In genomic region chr15:41513282-41514227, GRCh38 we compare ENCODE assay signal across 7 cellular contexts. TPM values are rescaled to one million over a fixed set of nuclear protein-coding genes. Genes with fewer than 3 reads are reported as not detected.
DNase-seq lines count a peak whose midpoint lies in the region; ATAC-seq and TF ChIP-seq lines count a peak whose summit lies in the region.

TSS of gene LTK (minus strand) at chr15:41513827. CDS start at chr15:41513709, 118 bp downstream.

- in situ Hi-C loops in HAP-1 (cut with MboI; ENCODE audit: low sequenced_read_pairs), result no loop called here

- H3K27ac ChIP-seq in foreskin keratinocyte, result no peak within 1 kb of the TSS

- H3K36me3 ChIP-seq in HAP-1 (replicated peaks), result peaks cover 3% of the 10 kb centered on the region; the same call in 1 of the 2 replicates

- H3K27me3 ChIP-seq in HAP-1 (ENCODE audit: low read depth) (no peaks in the 10 kb centered on the region), foreskin keratinocyte (peaks cover 58% of the 10 kb centered on the region)

- H3K4me3 ChIP-seq in HAP-1, result peak within 1 kb of the TSS; percentile 34

- no peak for TF ChIP-seq CTCF in foreskin keratinocyte (conservative IDR thresholded peaks at IDR 0.05)

- no peaks in the 10 kb centered on the region for H3K9me3 ChIP-seq in HAP-1

- DNase-seq in HAP-1 (ENCODE audit: low spot score in 2 of 2) (peak; percentile 91 to 95), UCSD-AML1 (lab: John Stamatoyannopoulos, UW; ENCODE audit: unreplicated experiment) (peak; percentile 77), foreskin keratinocyte (no peak), retina (peak; percentile 58), SKM-1 (lab: John Stamatoyannopoulos, UW; ENCODE audit: unreplicated experiment) (no peak), SW 1271 (lab: John Stamatoyannopoulos, UW) (no peak), hypothalamus (lab: John Stamatoyannopoulos, UW) (no peak)

- peaks cover 11% of the 10 kb centered on the region for H3K4me1 ChIP-seq in HAP-1
- no peaks in the 10 kb centered on the region for H3K4me1 ChIP-seq in foreskin keratinocyte

- peak; percentile 10 for ATAC-seq in foreskin keratinocyte

RNA-seq across cellular contexts. Expression of gene LTK, which starts in this region (rescaled TPM):
- total RNA-seq in foreskin keratinocyte, result not detected in 2 replicates
- polyA plus RNA-seq in foreskin keratinocyte, result not detected in 2 replicates

Comparison
In these comparisons a context has a peak if more than half of its experiments do, and no peak if none do; other contexts are left out.
1. Peak in ATAC-seq in foreskin keratinocyte; RNA of the gene not detected or under 1 TPM.
2. DNase-seq: peak in HAP-1 (2 of 2), UCSD-AML1 (single experiment) and retina (single experiment); none in foreskin keratinocyte (0 of 2), SKM-1 (single experiment), SW 1271 (0 of 2) and hypothalamus (0 of 51).